ENCODE assay signal across 10 cellular contexts in genomic region chr3:194397757-194398312, GRCh38. TPM values are rescaled to one million over a fixed set of nuclear protein-coding genes. Genes with fewer than 3 reads are reported as not detected.
DNase-seq lines count a peak whose midpoint lies in the region; ATAC-seq and TF ChIP-seq lines count a peak whose summit lies in the region.
"Had no signal": no experiment of that assay in that cellular context is flagged by ENCODE, and none has a peak within 500 bp of the region (broad histone marks: within the 10 kb centered on the region; RNA-seq: fewer than 3 reads in every experiment).

No MANE protein-coding gene starts in this region.

- peak overlapping the region; percentile 12 for H3K4me3 ChIP-seq in fibroblast of pulmonary artery (replicated peaks; ENCODE audit: low read depth, low read length)
- H3K4me3 ChIP-seq in smooth muscle cell: peak overlapping the region; percentile 22
- H3K4me3 ChIP-seq in A673 (ENCODE audit: low read depth, low read length, poor library complexity, severe bottlenecking): no peak overlapping the region

- peak overlapping the region; percentile 78 for H3K4me3 Mint-ChIP-seq in activated T-cell treated with anti-CD3 and anti-CD28 coated beads, Interleukin-2, amount 50 U/mL, for 4 hours

- H2AFZ ChIP-seq in smooth muscle cell (ENCODE audit: low read depth): no peak overlapping the region

- no peaks in the 10 kb centered on the region for H4K20me1 ChIP-seq in smooth muscle cell (ENCODE audit: low read depth)

- CTCF ChIA-PET in A673 (lab: Charles Lee): no interaction called here

- no peaks in the 10 kb centered on the region for H3K79me2 ChIP-seq in smooth muscle cell (ENCODE audit: low read depth)

- peaks cover 16% of the 10 kb centered on the region for H3K27me3 Mint-ChIP-seq in activated T-cell treated with anti-CD3 and anti-CD28 coated beads, Interleukin-2, amount 50 U/mL, for 4 hours (ENCODE audit: low read depth)

- peaks cover under 1% of the 10 kb centered on the region for H3K36me3 Mint-ChIP-seq in activated T-cell treated with anti-CD3 and anti-CD28 coated beads, Interleukin-2, amount 50 U/mL, for 4 hours (ENCODE audit: insufficient read depth)

- BruUV-seq in A673 (replicated peaks; lab: Mats Ljungman, UMichigan): no TSS peak

- peak overlapping the region; percentile 80 for H3K4me2 ChIP-seq in smooth muscle cell

- no peaks in the 10 kb centered on the region for H3K9me3 Mint-ChIP-seq in activated T-cell treated with anti-CD3 and anti-CD28 coated beads, Interleukin-2, amount 50 U/mL, for 4 hours

- POLR2A ChIA-PET in A673 (lab: Charles Lee; ENCODE audit: low non-redundant PET): no interaction called here

- no peaks in the 10 kb centered on the region for H3K36me3 ChIP-seq in smooth muscle cell (ENCODE audit: low read depth)
- H3K36me3 ChIP-seq in A673 (ENCODE audit: insufficient read depth, low read length, poor library complexity, severe bottlenecking): peaks cover 2% of the 10 kb centered on the region

- no peak overlapping the region for H3K27ac ChIP-seq in smooth muscle cell (ENCODE audit: low read depth)
- H3K27ac ChIP-seq in A673 (ENCODE audit: low read depth, low read length, poor library complexity, severe bottlenecking): no peak overlapping the region

- H3K27me3 ChIP-seq in smooth muscle cell (ENCODE audit: low read depth) (peaks cover 20% of the 10 kb centered on the region), A673 (replicated peaks; ENCODE audit: insufficient read depth, low read depth, low read length, poor library complexity) (no peaks in the 10 kb centered on the region)

- peaks cover 7% of the 10 kb centered on the region for H3F3A ChIP-seq in smooth muscle cell (ENCODE audit: low read depth)

- H3K4me1 Mint-ChIP-seq in activated T-cell treated with anti-CD3 and anti-CD28 coated beads, Interleukin-2, amount 50 U/mL, for 4 hours (ENCODE audit: low read depth): peaks cover 47% of the 10 kb centered on the region

- peak; percentile 40 for ATAC-seq in HG02759 (IDR thresholded peaks at IDR 0.05; ENCODE audit: unreplicated experiment)
- ATAC-seq in activated T-cell treated with anti-CD3 and anti-CD28 coated beads, Interleukin-2, amount 50 U/mL, for 4 hours: peak; percentile 51
- ATAC-seq in HG03175 (IDR thresholded peaks at IDR 0.05; ENCODE audit: unreplicated experiment): no peak

- peaks cover 18% of the 10 kb centered on the region for H3K4me1 ChIP-seq in smooth muscle cell (ENCODE audit: low read depth)
- H3K4me1 ChIP-seq in A673 (ENCODE audit: insufficient read depth, low read length, poor library complexity, severe bottlenecking): peaks cover 18% of the 10 kb centered on the region

- H3K9me3 ChIP-seq in smooth muscle cell (replicated peaks; ENCODE audit: low read depth): no peaks in the 10 kb centered on the region
- H3K9me3 ChIP-seq in A673 (ENCODE audit: low read depth, low read length, poor library complexity, severe bottlenecking): no peaks in the 10 kb centered on the region

- no peak for TF ChIP-seq CTCF in fibroblast of pulmonary artery (IDR thresholded peaks at IDR 0.05; ENCODE audit: low read length, missing control alignments)
- TF ChIP-seq CTCF in smooth muscle cell (IDR thresholded peaks at IDR 0.05; ENCODE audit: borderline replicate concordance, insufficient read depth, poor library complexity, severe bottlenecking): no peak
- TF ChIP-seq CTCF in A673 (conservative IDR thresholded peaks at IDR 0.05; ENCODE audit: low read depth, low read length): no peak

- no peak overlapping the region for H3K9ac ChIP-seq in smooth muscle cell (ENCODE audit: low read depth)

- 41% methylated on average over 38 of the region's 38 CpGs for WGBS in smooth muscle cell (ENCODE audit: low lambda C conversion rate)

- DNase-seq in activated T-cell treated with anti-CD3 and anti-CD28 coated beads, Interleukin-2, amount 50 U/mL, for 4 hours: no peak
- no peak for DNase-seq in fibroblast of pulmonary artery (ENCODE audit: low read depth)
- DNase-seq in smooth muscle cell (lab: John Stamatoyannopoulos, UW; ENCODE audit: unreplicated experiment): no peak
- DNase-seq in A673 (ENCODE audit: low spot score): no peak
- no peak for DNase-seq in DMS 273 (lab: John Stamatoyannopoulos, UW; ENCODE audit: unreplicated experiment)
- DNase-seq in Ammon's horn (ENCODE audit: low spot score): no peak
- DNase-seq: NCI-H2029 treated with DMSO at 0.1 percent for 48 hours had no signal

- intact Hi-C loops in A673 (cut with micrococcal nuclease; ENCODE audit: unreplicated experiment): no loop called here

RNA-seq across cellular contexts. Expression of gene GP5, which starts 1.2 kb away (rescaled TPM):
- total RNA-seq in activated T-cell treated with anti-CD3 and anti-CD28 coated beads, Interleukin-2, amount 50 U/mL, for 4 hours: under 1 TPM; 0.08 to 0.23 (median 0.18) TPM
- 0.13 TPM in 1 of 2 replicates, not detected in the other for total RNA-seq in smooth muscle cell
- polyA plus RNA-seq in smooth muscle cell: not detected in 2 replicates
- total RNA-seq in A673 (2021): 0.09 and 0.11 TPM in 2 replicates
- total RNA-seq: myocyte had no signal

RNA-seq across cellular contexts. Expression of gene LRRC15, which starts 28.3 kb away (rescaled TPM):
- total RNA-seq in activated T-cell treated with anti-CD3 and anti-CD28 coated beads, Interleukin-2, amount 50 U/mL, for 4 hours: not detected
- total RNA-seq in smooth muscle cell (4.3 and 4.7 TPM in 2 replicates), A673 (2021) (not detected in 2 replicates)
- polyA plus RNA-seq in smooth muscle cell: 2.4 and 4.9 TPM in 2 replicates
- total RNA-seq: myocyte had no signal

RNA-seq across cellular contexts. Expression of gene CPN2, which starts 46.7 kb away (rescaled TPM):
- under 1 TPM in 1 of 3 donors, not detected in 2; 0.08 TPM for total RNA-seq in activated T-cell treated with anti-CD3 and anti-CD28 coated beads, Interleukin-2, amount 50 U/mL, for 4 hours
- total RNA-seq in smooth muscle cell (0.13 TPM in 1 of 2 replicates, not detected in the other), A673 (2021) (not detected in 2 replicates)
- polyA plus RNA-seq in smooth muscle cell: not detected in 2 replicates
- total RNA-seq: myocyte had no signal
